In genomic region chr1:71780681-71781080, GRCh38 we compare ENCODE assay signal across 15 cellular contexts.
DNase-seq lines count a peak whose midpoint lies in the region; ATAC-seq and TF ChIP-seq lines count a peak whose summit lies in the region.
"Had no signal": no experiment of that assay in that cellular context is flagged by ENCODE, and none has a peak within 500 bp of the region (broad histone marks: within the 10 kb centered on the region; RNA-seq: fewer than 3 reads in every experiment).

No MANE protein-coding gene starts in this region.

- H3K36me3 ChIP-seq in smooth muscle cell (ENCODE audit: low read depth): no peaks in the 10 kb centered on the region
- H3K36me3 ChIP-seq: left ventricle myocardium inferior had no signal

- no peaks in the 10 kb centered on the region for H3F3A ChIP-seq in smooth muscle cell (ENCODE audit: low read depth)

- DNase-seq in fibroblast of mammary gland (ENCODE audit: low read depth) (peak; percentile 44), RWPE1 (ENCODE audit: low spot score) (no peak), amygdala (lab: John Stamatoyannopoulos, UW) (no peak), smooth muscle cell (lab: John Stamatoyannopoulos, UW; ENCODE audit: unreplicated experiment) (no peak)
- DNase-seq: activated naive CD8-positive, alpha-beta T cell treated with anti-CD3 and anti-CD28 coated beads, Interleukin-2, amount 10 ng/mL, durations not matched to agents 7 days and 5 days; left ventricle myocardium inferior; NCI-H1048; NCI-H82; occipital lobe; stimulated activated CD4-positive, alpha-beta T cell treated with anti-CD3 and anti-CD28 coated beads, Interleukin-1b, Interleukin-23, amount 100 ng/mL, for 48 hours; SW 1271 had no signal

- H3K27ac ChIP-seq in RWPE1 (no peak overlapping the region), smooth muscle cell (ENCODE audit: low read depth) (no peak overlapping the region)
- H3K27ac ChIP-seq: left ventricle myocardium inferior had no signal

- POLR2A ChIA-PET in RWPE1 (lab: Yijun Ruan, JAX; ENCODE audit: low non-redundant PET): no interaction called here

- 93% methylated on average over 3 of the region's 3 CpGs for WGBS in smooth muscle cell (ENCODE audit: low lambda C conversion rate)

- H3K4me1 ChIP-seq in smooth muscle cell (ENCODE audit: low read depth): no peaks in the 10 kb centered on the region

- no peaks in the 10 kb centered on the region for H3K79me2 ChIP-seq in smooth muscle cell (ENCODE audit: low read depth)

- H3K9me3 ChIP-seq in smooth muscle cell (replicated peaks; ENCODE audit: low read depth): no peaks in the 10 kb centered on the region
- H3K9me3 ChIP-seq: left ventricle myocardium inferior had no signal

- no peak overlapping the region for H3K9ac ChIP-seq in smooth muscle cell (ENCODE audit: low read depth)

- ATAC-seq in GM18505 (IDR thresholded peaks at IDR 0.05; ENCODE audit: unreplicated experiment): peak; percentile 81
- peak; percentile 76 for ATAC-seq in GM21515 (IDR thresholded peaks at IDR 0.05; ENCODE audit: unreplicated experiment)
- ATAC-seq in HG03175 (IDR thresholded peaks at IDR 0.05; ENCODE audit: unreplicated experiment): peak; percentile 63
- ATAC-seq in HG02970 (IDR thresholded peaks at IDR 0.05; ENCODE audit: low FRiP score, unreplicated experiment): no peak

- H3K4me2 ChIP-seq in smooth muscle cell: no peak overlapping the region

- TF ChIP-seq CTCF in fibroblast of mammary gland (conservative IDR thresholded peaks at IDR 0.05; ENCODE audit: control insufficient read depth, insufficient read depth, low read depth, low read length) (no peak), RWPE1 (conservative IDR thresholded peaks at IDR 0.05; ENCODE audit: low read depth) (no peak), smooth muscle cell (IDR thresholded peaks at IDR 0.05; ENCODE audit: borderline replicate concordance, insufficient read depth, poor library complexity, severe bottlenecking) (no peak)

- H2AFZ ChIP-seq in smooth muscle cell (ENCODE audit: low read depth): no peak overlapping the region

- TF ChIP-seq POLR2A in GM18505 (IDR thresholded peaks at IDR 0.05; ENCODE audit: borderline replicate concordance, extremely low read depth, insufficient read depth, insufficient read length): no peak

- no peak overlapping the region for H3K4me3 ChIP-seq in fibroblast of mammary gland (ENCODE audit: control insufficient read depth, low read depth, low read length)
- no peak overlapping the region for H3K4me3 ChIP-seq in smooth muscle cell
- H3K4me3 ChIP-seq: left ventricle myocardium inferior had no signal

- H3K27me3 ChIP-seq in smooth muscle cell (ENCODE audit: low read depth): no peaks in the 10 kb centered on the region

- no peaks in the 10 kb centered on the region for H4K20me1 ChIP-seq in smooth muscle cell (ENCODE audit: low read depth)

- CTCF ChIA-PET in RWPE1 (lab: Yijun Ruan, JAX): no interaction called here
